ENCODE assay signal across 1 cellular context in the genomic region with DNA sequence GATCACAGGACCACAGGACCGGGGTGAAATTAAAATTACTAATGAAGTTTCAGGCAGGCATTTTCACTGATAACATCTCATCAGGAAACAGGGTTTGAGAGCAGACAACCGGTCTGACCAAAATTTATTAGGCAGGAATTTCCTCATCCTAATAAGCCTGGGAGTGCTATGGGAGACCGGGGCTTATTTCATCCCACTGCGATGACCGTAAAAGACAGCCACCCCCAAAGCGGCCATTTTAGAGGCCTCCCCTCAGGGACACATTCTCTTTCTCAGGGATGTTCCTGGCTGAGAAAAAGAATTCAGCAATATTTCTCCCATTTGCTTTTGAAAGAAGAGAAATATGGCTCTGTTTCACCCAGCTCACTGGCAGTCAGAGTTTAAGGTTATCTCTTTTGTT.
DNase-seq lines count a peak whose midpoint lies in the region; ATAC-seq, FAIRE-seq and TF ChIP-seq lines count a peak whose summit lies in the region.
"Not testable (repeated sequence)": the region's sequence is repeated elsewhere in the genome, so short reads cannot be mapped to it uniquely, and the experiment has no call there.

No MANE protein-coding gene starts in this region.

- not testable (repeated sequence) for ATAC-seq in K562

- H3K27me3 ChIP-seq in K562 (ENCODE audit: control insufficient read depth in 2 of 2, insufficient read depth in 2 of 2, low read length in 2 of 2) = not testable (repeated sequence)

- TF ChIP-seq RAD21 in K562 (CRISPR knock-in tag; conservative IDR thresholded peaks at IDR 0.05 in 1 of 2, IDR thresholded peaks at IDR 0.05 in 1 of 2) = not testable (repeated sequence)

- H3K79me2 ChIP-seq in K562 (ENCODE audit: control insufficient read depth, insufficient read depth, low read length) = not testable (repeated sequence)

- TF ChIP-seq POLR2A in K562 (conservative IDR thresholded peaks at IDR 0.05) = not testable (repeated sequence)

- H4K20me1 ChIP-seq in K562 (replicated peaks; ENCODE audit: control insufficient read depth, insufficient read depth, low read length) = not testable (repeated sequence)

- H3K9ac ChIP-seq in K562 (ENCODE audit: insufficient read depth in 1 of 2, low read depth in 2 of 2, low read length in 2 of 2) = not testable (repeated sequence)

- in situ Hi-C loops in K562 (cut with MboI) = not testable (repeated sequence)

- not testable (repeated sequence) for TF ChIP-seq CTCF in K562 (IDR thresholded peaks at IDR 0.05 in 2 of 3, conservative IDR thresholded peaks at IDR 0.05 in 1 of 3; ENCODE audit: insufficient read depth in 2 of 3, low read depth in 1 of 3, low read length in 3 of 3)

- not testable (repeated sequence) for DNase-seq in K562 (ENCODE audit: extremely low read depth in 1 of 4, low spot score in 3 of 4)

- 63% methylated on average over 5 of the region's 6 CpGs for WGBS in K562 (ENCODE audit: insufficient coverage, low coverage, missing lambda C conversion rate)

- H3K36me3 ChIP-seq in K562 (ENCODE audit: control insufficient read depth, insufficient read depth, low read length) = not testable (repeated sequence)

- H3K9me3 ChIP-seq in K562 (replicated peaks; ENCODE audit: control insufficient read depth, insufficient read depth, low read depth, low read length) = peaks cover 11% of the 10 kb centered on the region

- not testable (repeated sequence) for H3K9me1 ChIP-seq in K562 (ENCODE audit: control insufficient read depth, insufficient read depth, low read length)

- CTCF ChIA-PET in K562 (lab: Yijun Ruan, JAX; ENCODE audit: low intra/inter-chr PET ratio) = not testable (repeated sequence)

- BruUV-seq in K562 (replicated peaks; lab: Mats Ljungman, UMichigan) = not testable (repeated sequence)

- intact Hi-C loops in K562 (cut with micrococcal nuclease) = not testable (repeated sequence)

- FAIRE-seq in K562 (lab: Jason Lieb, UNC) = not testable (repeated sequence)

- H3K4me3 ChIP-seq in K562 = not testable (repeated sequence)

- not testable (repeated sequence) for H3K4me1 ChIP-seq in K562 (replicated peaks in 1 of 2; ENCODE audit: control insufficient read depth in 2 of 2, insufficient read depth in 2 of 2, low read length in 2 of 2)

- POLR2A ChIA-PET in K562 (lab: Yijun Ruan, JAX) = not testable (repeated sequence)

- not testable (repeated sequence) for H2AFZ ChIP-seq in K562 (ENCODE audit: low read depth, low read length)

- H3K27ac ChIP-seq in K562 (ENCODE audit: extremely low read depth, low read depth, low read length) = not testable (repeated sequence)

- TF ChIP-seq EP300 in K562 (IDR thresholded peaks at IDR 0.05; ENCODE audit: low read length) = not testable (repeated sequence)

- not testable (repeated sequence) for H3K4me2 ChIP-seq in K562 (ENCODE audit: insufficient read depth, low read length)

TF ChIP-seq in K562, 482 proteins besides CTCF, POLR2A, EP300 and RAD21:
- TF ChIP-seq TRIM28 (IDR thresholded peaks at IDR 0.05) = peak; percentile 83
- TF ChIP-seq CBX5 (IDR thresholded peaks at IDR 0.05; ENCODE audit: borderline replicate concordance, low read depth) = peak; percentile 94
- 0 out of 2 replicates have a peak, but pooled peaks have one; percentile 46 for TF ChIP-seq CBX1 (IDR thresholded peaks at IDR 0.05; ENCODE audit: low read depth)
- peak in 1 of 2 experiments; percentile 80; a peak in 2 of 3 replicates for TF ChIP-seq CBX3 (IDR thresholded peaks at IDR 0.05; ENCODE audit: borderline replicate concordance in 1 of 2, low read length in 2 of 2)
- TF ChIP-seq YY1 (IDR thresholded peaks at IDR 0.05; ENCODE audit: borderline replicate concordance in 1 of 3, control insufficient read depth in 1 of 3, extremely low read depth in 1 of 3, insufficient read depth in 3 of 3, insufficient read length in 1 of 3, insufficient replicate concordance in 2 of 3, low read depth in 1 of 3, low read length in 2 of 3) = peak in 1 of 3 experiments; percentile 14
